9 cellular contexts compared by ENCODE assay signal in genomic region chr18:25351280-25351772, GRCh38. TPM values are rescaled to one million over a fixed set of nuclear protein-coding genes. Genes with fewer than 3 reads are reported as not detected.
DNase-seq lines count a peak whose midpoint lies in the region; ATAC-seq and TF ChIP-seq lines count a peak whose summit lies in the region.
"Had no signal": no experiment of that assay in that cellular context is flagged by ENCODE, and none has a peak within 500 bp of the region (broad histone marks: within the 10 kb centered on the region; RNA-seq: fewer than 3 reads in every experiment).

No MANE protein-coding gene starts in this region.

- WGBS in thymus = under 1% methylated on average over 20 of the region's 20 CpGs

- H3K4me3 Mint-ChIP-seq in activated CD8-positive, alpha-beta memory T cell treated with anti-CD3 and anti-CD28 coated beads, Interleukin-2, amount 10 ng/mL, durations not matched to agents 7 days and 5 days = peak overlapping the region; percentile 39

- H3K27ac ChIP-seq in angular gyrus (ENCODE audit: low read depth, low read length) (peak overlapping the region; percentile 78), left lung (peak overlapping the region; percentile 78 to 87), thymus (ENCODE audit: low read depth) (no peak overlapping the region)

- peaks cover 0 to 25% of the 10 kb centered on the region in 2 donors for H3K4me1 ChIP-seq in left lung
- peaks cover 14% of the 10 kb centered on the region for H3K4me1 ChIP-seq in thymus (ENCODE audit: control insufficient read depth, insufficient read depth, low read length)

- CTCF ChIA-PET in activated CD8-positive, alpha-beta memory T cell treated with anti-CD3 and anti-CD28 coated beads, Interleukin-2, amount 10 ng/mL, durations not matched to agents 7 days and 5 days (lab: Charles Lee) = no interaction called here

- no peak for TF ChIP-seq CTCF in left lung (IDR thresholded peaks at IDR 0.05)

- no peaks in the 10 kb centered on the region for H3K9me3 Mint-ChIP-seq in activated CD8-positive, alpha-beta memory T cell treated with anti-CD3 and anti-CD28 coated beads, Interleukin-2, amount 10 ng/mL, durations not matched to agents 7 days and 5 days (ENCODE audit: low read depth)

- H3K36me3 Mint-ChIP-seq in activated CD8-positive, alpha-beta memory T cell treated with anti-CD3 and anti-CD28 coated beads, Interleukin-2, amount 10 ng/mL, durations not matched to agents 7 days and 5 days = peaks cover 4% of the 10 kb centered on the region

- peaks cover 73% of the 10 kb centered on the region for H3K27me3 Mint-ChIP-seq in activated CD8-positive, alpha-beta memory T cell treated with anti-CD3 and anti-CD28 coated beads, Interleukin-2, amount 10 ng/mL, durations not matched to agents 7 days and 5 days

- H3K27ac Mint-ChIP-seq in activated CD8-positive, alpha-beta memory T cell treated with anti-CD3 and anti-CD28 coated beads, Interleukin-2, amount 10 ng/mL, durations not matched to agents 7 days and 5 days = no peak overlapping the region

- H3K36me3 ChIP-seq in left lung = no peaks in the 10 kb centered on the region
- H3K36me3 ChIP-seq in thymus (ENCODE audit: control insufficient read depth, insufficient read depth) = no peaks in the 10 kb centered on the region

- H3K9me3 ChIP-seq in left lung (no peaks in the 10 kb centered on the region), thymus (ENCODE audit: control insufficient read depth) (no peaks in the 10 kb centered on the region)

- peaks cover 14% of the 10 kb centered on the region for H3K4me1 Mint-ChIP-seq in activated CD8-positive, alpha-beta memory T cell treated with anti-CD3 and anti-CD28 coated beads, Interleukin-2, amount 10 ng/mL, durations not matched to agents 7 days and 5 days

- no peak for ATAC-seq in activated CD8-positive, alpha-beta memory T cell treated with anti-CD3 and anti-CD28 coated beads, Interleukin-2, amount 10 ng/mL, durations not matched to agents 7 days and 5 days
- ATAC-seq in left lung = no peak
- ATAC-seq in GM18517 (IDR thresholded peaks at IDR 0.05; ENCODE audit: unreplicated experiment) = no peak
- no peak for ATAC-seq in GM21737 (IDR thresholded peaks at IDR 0.05; ENCODE audit: unreplicated experiment)

- DNase-seq in activated CD8-positive, alpha-beta memory T cell treated with anti-CD3 and anti-CD28 coated beads, Interleukin-2, amount 10 ng/mL, durations not matched to agents 7 days and 5 days = no peak
- no peak for DNase-seq in activated CD8-positive, alpha-beta memory T cell treated with anti-CD3 and anti-CD28 coated beads, Interleukin-2, amount 50 U/mL, for 4 hours
- DNase-seq in left lung (no peak), NCI-H2227 (lab: John Stamatoyannopoulos, UW; ENCODE audit: unreplicated experiment) (no peak)
- DNase-seq: NK-92 treated with Interleukin-12 subunit alpha and Interleukin-12 subunit beta, amount 100 ng/mL, for 24 hours had no signal

- H3K4me3 ChIP-seq in left lung (peak overlapping the region; percentile 49 to 63), thymus (ENCODE audit: low read length) (peak overlapping the region; percentile 55)

- intact Hi-C loops in left lung (cut with DNase I) = no loop called here

- H3K27me3 ChIP-seq in left lung = peaks cover 6 to 81% of the 10 kb centered on the region in 2 donors
- peaks cover 54% of the 10 kb centered on the region for H3K27me3 ChIP-seq in thymus (ENCODE audit: control insufficient read depth, insufficient read depth)

RNA-seq across cellular contexts. Expression of gene ZNF521, which starts 0.6 kb away (rescaled TPM):
- not detected for total RNA-seq in activated CD8-positive, alpha-beta memory T cell treated with anti-CD3 and anti-CD28 coated beads, Interleukin-2, amount 10 ng/mL, durations not matched to agents 7 days and 5 days
- 10 to 100 TPM; 16.6 to 30.2 TPM for total RNA-seq in left lung
- 3.7 TPM for polyA plus RNA-seq in thymus

Comparison
In these comparisons a context has a peak if more than half of its experiments do, and no peak if none do; other contexts are left out.
1. RNA of gene ZNF521, which starts 0.6 kb away (total RNA-seq): 16.6 to 30.2 TPM in left lung; not detected in activated CD8-positive, alpha-beta memory T cell treated with anti-CD3 and anti-CD28 coated beads, Interleukin-2, amount 10 ng/mL, durations not matched to agents 7 days and 5 days; every median in the first group is over 10 times any median in the second.